In genomic region chr4:151202381-151202780, GRCh38 we compare ENCODE assay signal across 21 cellular contexts.
DNase-seq lines count a peak whose midpoint lies in the region; ATAC-seq and TF ChIP-seq lines count a peak whose summit lies in the region.
"Had no signal": no experiment of that assay in that cellular context is flagged by ENCODE, and none has a peak within 500 bp of the region (broad histone marks: within the 10 kb centered on the region; RNA-seq: fewer than 3 reads in every experiment).

No MANE protein-coding gene starts in this region.

- ATAC-seq in Right ventricle myocardium superior (ENCODE audit: poor library complexity) = no peak
- no peak for ATAC-seq in GM18868 (IDR thresholded peaks at IDR 0.05; ENCODE audit: unreplicated experiment)
- ATAC-seq: activated CD8-positive, alpha-beta memory T cell treated with anti-CD3 and anti-CD28 coated beads, Interleukin-2, amount 10 ng/mL, durations not matched to agents 7 days and 5 days; left lobe of liver; stimulated activated naive CD8-positive, alpha-beta T cell treated with anti-CD3 and anti-CD28 coated beads, Interleukin-15, Interleukin-2, amounts not matched to agents 100 U/mL and 50 U/mL, for 24 hours had no signal

- H3K27me3 ChIP-seq in right atrium auricular region = no peaks in the 10 kb centered on the region
- no peaks in the 10 kb centered on the region for H3K27me3 ChIP-seq in skeletal muscle tissue (ENCODE audit: control insufficient read depth in 3 of 3, insufficient read depth in 3 of 3, low read length in 3 of 3)
- no peaks in the 10 kb centered on the region for H3K27me3 ChIP-seq in HAP-1 (ENCODE audit: low read depth)
- H3K27me3 ChIP-seq: BE2C, hepatocyte had no signal

- no peaks in the 10 kb centered on the region for H3K36me3 Mint-ChIP-seq in mesothelial cell of epicardium
- H3K36me3 Mint-ChIP-seq in progenitor cell of endocrine pancreas (ENCODE audit: insufficient read depth) = no peaks in the 10 kb centered on the region
- H3K36me3 Mint-ChIP-seq: activated CD8-positive, alpha-beta memory T cell treated with anti-CD3 and anti-CD28 coated beads, Interleukin-2, amount 10 ng/mL, durations not matched to agents 7 days and 5 days; activated naive CD4-positive, alpha-beta T cell treated with anti-CD3 and anti-CD28 coated beads, Interleukin-2, amount 10 ng/mL, durations not matched to agents 7 days and 5 days had no signal

- in situ Hi-C loops in HAP-1 (cut with MboI; ENCODE audit: low sequenced_read_pairs) = no loop called here

- no peak for DNase-seq in right atrium auricular region (ENCODE audit: low spot score)
- no peak for DNase-seq in Right ventricle myocardium superior
- no peak for DNase-seq in mesothelial cell of epicardium (ENCODE audit: low spot score in 2 of 2, unreplicated experiment in 2 of 2)
- no peak for DNase-seq in progenitor cell of endocrine pancreas (ENCODE audit: low spot score, unreplicated experiment)
- no peak for DNase-seq in activated T-cell treated with anti-CD3 and anti-CD28 coated beads, Interleukin-2, amount 50 U/mL, for 48 hours
- no peak for DNase-seq in HAP-1 (ENCODE audit: low spot score in 2 of 2)
- DNase-seq: activated CD4-positive, alpha-beta T cell treated with anti-CD3 and anti-CD28 coated beads for 48 hours; activated CD8-positive, alpha-beta memory T cell treated with anti-CD3 and anti-CD28 coated beads, Interleukin-2, amount 10 ng/mL, durations not matched to agents 7 days and 5 days; activated naive CD4-positive, alpha-beta T cell treated with anti-CD3 and anti-CD28 coated beads, Interleukin-2, amount 10 ng/mL, durations not matched to agents 7 days and 5 days; BE2C; COR-L47; DMS79 treated with DMSO at 0.1 percent for 48 hours; NCI-H1417 treated with DMSO at 0.1 percent for 48 hours; NCI-H2107; NCI-H446 treated with DMSO at 0.1 percent for 48 hours; stimulated activated naive CD8-positive, alpha-beta T cell treated with anti-CD3 and anti-CD28 coated beads, Interleukin-15, Interleukin-2, amounts not matched to agents 100 U/mL and 50 U/mL, for 24 hours had no signal

- H3K9me3 ChIP-seq in right atrium auricular region (no peaks in the 10 kb centered on the region), skeletal muscle tissue (ENCODE audit: control insufficient read depth in 3 of 3, low read length in 3 of 3) (no peaks in the 10 kb centered on the region), HAP-1 (no peaks in the 10 kb centered on the region)
- H3K9me3 ChIP-seq: BE2C had no signal

- H3K27ac Mint-ChIP-seq in mesothelial cell of epicardium = peak overlapping the region; percentile 96
- no peak overlapping the region for H3K27ac Mint-ChIP-seq in progenitor cell of endocrine pancreas
- H3K27ac Mint-ChIP-seq: activated CD8-positive, alpha-beta memory T cell treated with anti-CD3 and anti-CD28 coated beads, Interleukin-2, amount 10 ng/mL, durations not matched to agents 7 days and 5 days; activated naive CD4-positive, alpha-beta T cell treated with anti-CD3 and anti-CD28 coated beads, Interleukin-2, amount 10 ng/mL, durations not matched to agents 7 days and 5 days had no signal

- H3K27ac ChIP-seq in right atrium auricular region (peak overlapping the region; percentile 39 to 74), skeletal muscle tissue (ENCODE audit: low read depth, low read length) (peak overlapping the region; percentile 41)
- H3K27ac ChIP-seq: hepatocyte, KMS-11 had no signal

- intact Hi-C loops in Right ventricle myocardium superior (cut with DNase I) = no loop called here

- H3K4me1 Mint-ChIP-seq in mesothelial cell of epicardium (peaks cover 52% of the 10 kb centered on the region), progenitor cell of endocrine pancreas (ENCODE audit: low read depth) (peaks cover 4% of the 10 kb centered on the region)
- H3K4me1 Mint-ChIP-seq: activated CD8-positive, alpha-beta memory T cell treated with anti-CD3 and anti-CD28 coated beads, Interleukin-2, amount 10 ng/mL, durations not matched to agents 7 days and 5 days; activated naive CD4-positive, alpha-beta T cell treated with anti-CD3 and anti-CD28 coated beads, Interleukin-2, amount 10 ng/mL, durations not matched to agents 7 days and 5 days had no signal

- no peaks in the 10 kb centered on the region for H3K36me3 ChIP-seq in right atrium auricular region
- H3K36me3 ChIP-seq in skeletal muscle tissue (ENCODE audit: control insufficient read depth in 3 of 3, insufficient read depth in 3 of 3, low read length in 3 of 3) = no peaks in the 10 kb centered on the region
- H3K36me3 ChIP-seq in HAP-1 (replicated peaks) = no peaks in the 10 kb centered on the region
- H3K36me3 ChIP-seq: BE2C had no signal

- H3K27me3 Mint-ChIP-seq in mesothelial cell of epicardium (ENCODE audit: low read depth) = no peaks in the 10 kb centered on the region
- no peaks in the 10 kb centered on the region for H3K27me3 Mint-ChIP-seq in progenitor cell of endocrine pancreas
- H3K27me3 Mint-ChIP-seq: activated CD8-positive, alpha-beta memory T cell treated with anti-CD3 and anti-CD28 coated beads, Interleukin-2, amount 10 ng/mL, durations not matched to agents 7 days and 5 days had no signal

- no peak for TF ChIP-seq CTCF in right atrium auricular region (IDR thresholded peaks at IDR 0.05)
- TF ChIP-seq CTCF in mesothelial cell of epicardium (IDR thresholded peaks at IDR 0.05; ENCODE audit: unreplicated experiment) = no peak
- TF ChIP-seq CTCF in progenitor cell of endocrine pancreas (IDR thresholded peaks at IDR 0.05; ENCODE audit: unreplicated experiment) = no peak

- H3K4me3 Mint-ChIP-seq in mesothelial cell of epicardium (no peak overlapping the region), progenitor cell of endocrine pancreas (ENCODE audit: low read depth) (no peak overlapping the region)
- H3K4me3 Mint-ChIP-seq: activated CD8-positive, alpha-beta memory T cell treated with anti-CD3 and anti-CD28 coated beads, Interleukin-2, amount 10 ng/mL, durations not matched to agents 7 days and 5 days; activated naive CD4-positive, alpha-beta T cell treated with anti-CD3 and anti-CD28 coated beads, Interleukin-2, amount 10 ng/mL, durations not matched to agents 7 days and 5 days had no signal

- H3K9ac ChIP-seq in skeletal muscle tissue (ENCODE audit: low read depth in 1 of 3, low read length in 3 of 3) = no peak overlapping the region
- H3K9ac ChIP-seq: KMS-11 had no signal

- H3K4me3 ChIP-seq in right atrium auricular region (no peak overlapping the region), skeletal muscle tissue (ENCODE audit: low read length in 3 of 3) (no peak overlapping the region), HAP-1 (no peak overlapping the region)
- H3K4me3 ChIP-seq: hepatocyte had no signal

- H3K4me1 ChIP-seq in right atrium auricular region = peaks cover 0 to 89% of the 10 kb centered on the region in 2 donors
- H3K4me1 ChIP-seq in skeletal muscle tissue (ENCODE audit: control insufficient read depth in 3 of 3, insufficient read depth in 3 of 3, low read length in 3 of 3) = peaks cover 9 to 15% (median 11%) of the 10 kb centered on the region in 3 donors
- peaks cover 6% of the 10 kb centered on the region for H3K4me1 ChIP-seq in HAP-1

- H3K9me3 Mint-ChIP-seq in mesothelial cell of epicardium = no peaks in the 10 kb centered on the region
- H3K9me3 Mint-ChIP-seq in progenitor cell of endocrine pancreas (ENCODE audit: low read depth) = no peaks in the 10 kb centered on the region
- H3K9me3 Mint-ChIP-seq: activated naive CD4-positive, alpha-beta T cell treated with anti-CD3 and anti-CD28 coated beads, Interleukin-2, amount 10 ng/mL, durations not matched to agents 7 days and 5 days had no signal
